ENCODE assay signal across 10 cellular contexts in genomic region chr11:74278721-74279148, GRCh38. TPM values are rescaled to one million over a fixed set of nuclear protein-coding genes. Genes with fewer than 3 reads are reported as not detected.
DNase-seq lines count a peak whose midpoint lies in the region; ATAC-seq and TF ChIP-seq lines count a peak whose summit lies in the region.
"Had no signal": no experiment of that assay in that cellular context is flagged by ENCODE, and none has a peak within 500 bp of the region (broad histone marks: within the 10 kb centered on the region; RNA-seq: fewer than 3 reads in every experiment).

No MANE protein-coding gene starts in this region.

- no peaks in the 10 kb centered on the region for H3K36me3 Mint-ChIP-seq in Calu3 (ENCODE audit: insufficient read depth, unreplicated experiment)

- peak overlapping the region in 1 of 4 donors; percentile 31 for H3K27ac ChIP-seq in gastrocnemius medialis

- H3K27ac Mint-ChIP-seq in Calu3 (ENCODE audit: unreplicated experiment) = no peak overlapping the region
- H3K27ac Mint-ChIP-seq: stimulated activated naive CD8-positive, alpha-beta T cell treated with anti-CD3 and anti-CD28 coated beads, Interleukin-15, amount 100 ng/mL, for 72 hours had no signal

- H3K4me3 ChIP-seq in adipocyte (ENCODE audit: low read length) = no peak overlapping the region
- H3K4me3 ChIP-seq in gastrocnemius medialis = no peak overlapping the region

- H3K36me3 ChIP-seq in adipocyte (ENCODE audit: control insufficient read depth, insufficient read depth, low read length, severe bottlenecking) = no peaks in the 10 kb centered on the region
- H3K36me3 ChIP-seq in gastrocnemius medialis = no peaks in the 10 kb centered on the region

- DNase-seq in GM03348 (ENCODE audit: low spot score) (peak; percentile 86), adipocyte (ENCODE audit: low read depth) (peak; percentile 85), Right ventricle myocardium superior (peak; percentile 61), gastrocnemius medialis (peak in 1 of 2 donors; percentile 23), KBM-7 (no peak), amniotic stem cell (lab: John Stamatoyannopoulos, UW) (no peak), Calu3 (no peak), NCI-H748 (lab: John Stamatoyannopoulos, UW; ENCODE audit: unreplicated experiment) (no peak)
- DNase-seq: activated CD4-positive, alpha-beta T cell treated with anti-CD3 and anti-CD28 coated beads for 1 hour; stimulated activated naive CD8-positive, alpha-beta T cell treated with anti-CD3 and anti-CD28 coated beads, Interleukin-15, amount 100 ng/mL, for 72 hours had no signal

- no peak overlapping the region for H3K9ac ChIP-seq in adipocyte (ENCODE audit: low read length)

- intact Hi-C loops in Right ventricle myocardium superior (cut with DNase I) (no loop called here), gastrocnemius medialis (cut with DNase I; ENCODE audit: low total_unique reads) (no loop called here), Calu3 (cut with micrococcal nuclease; ENCODE audit: unreplicated experiment) (no loop called here)

- H3K9me3 Mint-ChIP-seq in Calu3 (ENCODE audit: low read depth, unreplicated experiment) = no peaks in the 10 kb centered on the region
- H3K9me3 Mint-ChIP-seq: stimulated activated naive CD8-positive, alpha-beta T cell treated with anti-CD3 and anti-CD28 coated beads, Interleukin-15, amount 100 ng/mL, for 72 hours had no signal

- ATAC-seq in Right ventricle myocardium superior (ENCODE audit: poor library complexity) (no peak), gastrocnemius medialis (peak; percentile 39 to 49)
- ATAC-seq: stimulated activated naive CD8-positive, alpha-beta T cell treated with anti-CD3 and anti-CD28 coated beads, Interleukin-15, amount 100 ng/mL, for 72 hours had no signal

- CTCF ChIA-PET in Calu3 (lab: Charles Lee) = interaction anchor here (1.3 kb wide), 1 partner anchor 12 kb away, joined by 3 read pairs; no protein-coding TSS in a partner anchor

- H3K4me3 Mint-ChIP-seq in Calu3 (ENCODE audit: low read depth, unreplicated experiment) = no peak overlapping the region
- H3K4me3 Mint-ChIP-seq: stimulated activated naive CD8-positive, alpha-beta T cell treated with anti-CD3 and anti-CD28 coated beads, Interleukin-15, amount 100 ng/mL, for 72 hours had no signal

- in situ Hi-C loops in gastrocnemius medialis (cut with MboI; ENCODE audit: low sequenced_read_pairs in 4 of 4) (no loop called here), KBM-7 (cut with MboI; ENCODE audit: low pct_unique_long_range_greater_than_20kb, low sequenced_read_pairs) (no loop called here)

- H3K4me1 ChIP-seq in adipocyte (ENCODE audit: control insufficient read depth, insufficient read depth, low read length) (peaks cover 35% of the 10 kb centered on the region), gastrocnemius medialis (no peaks in the 10 kb centered on the region)

- TF ChIP-seq CTCF in gastrocnemius medialis (IDR thresholded peaks at IDR 0.05 in 4 of 5, conservative IDR thresholded peaks at IDR 0.05 in 1 of 5) (no peak), Calu3 (IDR thresholded peaks at IDR 0.05; ENCODE audit: unreplicated experiment) (no peak)

- BruUV-seq in Calu3 (replicated peaks; lab: Mats Ljungman, UMichigan) = no TSS peak

- no peak for TF ChIP-seq POLR2A in gastrocnemius medialis (IDR thresholded peaks at IDR 0.05)

- H3K9me3 ChIP-seq in adipocyte (ENCODE audit: control insufficient read depth, low read length) = no peaks in the 10 kb centered on the region
- no peaks in the 10 kb centered on the region for H3K9me3 ChIP-seq in gastrocnemius medialis

- peaks cover 26% of the 10 kb centered on the region for H3K27me3 Mint-ChIP-seq in Calu3 (ENCODE audit: unreplicated experiment)
- H3K27me3 Mint-ChIP-seq: stimulated activated naive CD8-positive, alpha-beta T cell treated with anti-CD3 and anti-CD28 coated beads, Interleukin-15, amount 100 ng/mL, for 72 hours had no signal

- H3K4me1 Mint-ChIP-seq in Calu3 (ENCODE audit: low read depth, unreplicated experiment) = no peaks in the 10 kb centered on the region
- H3K4me1 Mint-ChIP-seq: stimulated activated naive CD8-positive, alpha-beta T cell treated with anti-CD3 and anti-CD28 coated beads, Interleukin-15, amount 100 ng/mL, for 72 hours had no signal

- H3K27me3 ChIP-seq in adipocyte (replicated peaks; ENCODE audit: control insufficient read depth, insufficient read depth, low read length) (no peaks in the 10 kb centered on the region), gastrocnemius medialis (no peaks in the 10 kb centered on the region)

RNA-seq across cellular contexts. Expression of gene P4HA3, which starts 32.7 kb away (rescaled TPM):
- total RNA-seq in Right ventricle myocardium superior (not detected), gastrocnemius medialis (under 1 TPM in 1 of 4 donors, not detected in 3; 0.09 TPM), Calu3 (2022) (not detected in 2 replicates)

Comparison
In these comparisons a context has a peak if more than half of its experiments do, and no peak if none do; other contexts are left out.
1. DNase-seq: peak in GM03348 (single experiment), adipocyte (single experiment) and Right ventricle myocardium superior (single experiment); none in KBM-7 (single experiment), amniotic stem cell (single experiment), Calu3 (single experiment) and NCI-H748 (single experiment).